14 cellular contexts compared by ENCODE assay signal in the genomic region with DNA sequence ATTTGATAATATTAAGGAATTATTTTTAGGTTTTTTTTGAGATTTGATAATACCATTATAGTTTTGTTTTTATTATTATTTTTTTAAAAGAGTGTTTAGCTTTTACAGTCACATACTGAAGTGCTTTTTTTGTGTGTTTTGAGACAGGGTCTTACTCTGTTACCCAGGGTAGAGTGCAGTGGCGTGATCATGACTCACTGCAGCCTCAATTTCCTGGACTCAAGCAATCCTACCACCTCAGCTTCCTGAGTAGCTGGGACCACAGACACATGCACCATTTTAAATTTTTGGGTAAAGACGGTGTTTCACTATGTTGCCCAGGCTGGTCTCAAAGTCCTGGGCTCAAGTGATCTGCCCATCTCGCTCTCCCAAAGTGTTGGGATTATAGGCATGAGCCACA.
A peak's percentile ranks its signal among the peaks of the same experiment; 100 is the strongest.
DNase-seq lines count a peak whose midpoint lies in the region; ATAC-seq and TF ChIP-seq lines count a peak whose summit lies in the region.
"Had no signal": no experiment of that assay in that cellular context is flagged by ENCODE, and none has a peak within 500 bp of the region (broad histone marks: within the 10 kb centered on the region; RNA-seq: fewer than 3 reads in every experiment).

No MANE protein-coding gene starts in this region.

- 0 out of 20 replicates have a peak overlapping the region, but pooled peaks of 2 of the 10 experiments have one; percentile 11 to 41 for H3K4me3 ChIP-seq in BLaER1 treated with 17β-estradiol and CSF1 and Interleukin-3, amounts not matched to agents 10 nM and 100 nM
- H3K4me3 ChIP-seq: cardiac muscle cell, right atrium auricular region had no signal

- H3K36me3 Mint-ChIP-seq in activated T-cell treated with anti-CD3 and anti-CD28 coated beads, Interleukin-2, amount 50 U/mL, for 72 hours (ENCODE audit: insufficient read depth in 2 of 2) = peaks cover 13 to 15% of the 10 kb centered on the region in 2 donors

- peaks cover 0 to 38% (median 17%) of the 10 kb centered on the region in 11 experiments; a peak in 17 of 22 replicates for H3K36me3 ChIP-seq in BLaER1 treated with 17β-estradiol and CSF1 and Interleukin-3, amounts not matched to agents 10 nM and 100 nM
- H3K36me3 ChIP-seq in KOPT-K1 (ENCODE audit: insufficient read depth, low read length) = no peaks in the 10 kb centered on the region
- H3K36me3 ChIP-seq: cardiac muscle cell, right atrium auricular region had no signal

- no peak overlapping the region for H3K27ac Mint-ChIP-seq in activated T-cell treated with anti-CD3 and anti-CD28 coated beads, Interleukin-2, amount 50 U/mL, for 72 hours
- H3K27ac Mint-ChIP-seq: stimulated activated memory B cell treated with anti-CD40 and anti-IgM and Interleukin-4, amounts not matched to agents 10 μg/mL and 1 μg/mL and 100 μg/mL, for 72 hours had no signal

- CTCF ChIA-PET in RWPE1 (lab: Yijun Ruan, JAX) = no interaction called here

- H3K9me3 Mint-ChIP-seq in activated T-cell treated with anti-CD3 and anti-CD28 coated beads, Interleukin-2, amount 50 U/mL, for 72 hours = peaks cover 0 to 1% of the 10 kb centered on the region in 2 donors

- no peaks in the 10 kb centered on the region for H3K27me3 ChIP-seq in BLaER1 treated with 17β-estradiol and CSF1 and Interleukin-3, amounts not matched to agents 10 nM and 100 nM
- H3K27me3 ChIP-seq: cardiac muscle cell, foreskin keratinocyte, right atrium auricular region had no signal

- H3K4me2 ChIP-seq in BLaER1 treated with 17β-estradiol and CSF1 and Interleukin-3, amounts not matched to agents 10 nM and 100 nM = peak overlapping the region; percentile 39 to 88 (median 72)

- TF ChIP-seq CTCF in RWPE1 (conservative IDR thresholded peaks at IDR 0.05; ENCODE audit: low read depth) = no peak

- peak; percentile 78 to 83 for ATAC-seq in activated T-cell treated with anti-CD3 and anti-CD28 coated beads, Interleukin-2, amount 50 U/mL, for 72 hours (replicated peaks in 1 of 2)
- no peak for ATAC-seq in GM21447 (IDR thresholded peaks at IDR 0.05; ENCODE audit: unreplicated experiment)
- no peak for ATAC-seq in GM18873 (IDR thresholded peaks at IDR 0.05; ENCODE audit: low FRiP score, unreplicated experiment)
- ATAC-seq: foreskin keratinocyte; stimulated activated memory B cell treated with anti-CD40 and anti-IgM and Interleukin-4, amounts not matched to agents 10 μg/mL and 1 μg/mL and 100 μg/mL, for 72 hours had no signal

- H3K4me1 Mint-ChIP-seq in activated T-cell treated with anti-CD3 and anti-CD28 coated beads, Interleukin-2, amount 50 U/mL, for 72 hours (ENCODE audit: low read depth) = peaks cover 43% of the 10 kb centered on the region

- H3K4me3 Mint-ChIP-seq in activated T-cell treated with anti-CD3 and anti-CD28 coated beads, Interleukin-2, amount 50 U/mL, for 72 hours = peak overlapping the region; percentile 24 to 56
- H3K4me3 Mint-ChIP-seq: stimulated activated memory B cell treated with anti-CD40 and anti-IgM and Interleukin-4, amounts not matched to agents 10 μg/mL and 1 μg/mL and 100 μg/mL, for 72 hours had no signal

- H3K27me3 Mint-ChIP-seq in activated T-cell treated with anti-CD3 and anti-CD28 coated beads, Interleukin-2, amount 50 U/mL, for 72 hours (ENCODE audit: low read depth) = no peaks in the 10 kb centered on the region
- H3K27me3 Mint-ChIP-seq: stimulated activated memory B cell treated with anti-CD40 and anti-IgM and Interleukin-4, amounts not matched to agents 10 μg/mL and 1 μg/mL and 100 μg/mL, for 72 hours had no signal

- no peaks in the 10 kb centered on the region; a peak in 1 of 22 replicates for H4K20me1 ChIP-seq in BLaER1 treated with 17β-estradiol and CSF1 and Interleukin-3, amounts not matched to agents 10 nM and 100 nM

- POLR2A ChIA-PET in RWPE1 (lab: Yijun Ruan, JAX; ENCODE audit: low non-redundant PET) = no interaction called here

- peak overlapping the region in 10 of 11 experiments; percentile 23 to 72 (median 60); a peak in 19 of 22 replicates for H3K27ac ChIP-seq in BLaER1 treated with 17β-estradiol and CSF1 and Interleukin-3, amounts not matched to agents 10 nM and 100 nM
- H3K27ac ChIP-seq in KOPT-K1 (ENCODE audit: low read depth, low read length, poor library complexity, severe bottlenecking) (peak overlapping the region; percentile 55), RWPE1 (no peak overlapping the region)
- H3K27ac ChIP-seq: cardiac muscle cell, foreskin keratinocyte, right atrium auricular region had no signal

- peaks cover 10 to 70% (median 23%) of the 10 kb centered on the region in 10 experiments for H3K4me1 ChIP-seq in BLaER1 treated with 17β-estradiol and CSF1 and Interleukin-3, amounts not matched to agents 10 nM and 100 nM
- H3K4me1 ChIP-seq: foreskin keratinocyte, right atrium auricular region had no signal

- peak; percentile 36 to 51 for DNase-seq in activated T-cell treated with anti-CD3 and anti-CD28 coated beads, Interleukin-2, amount 50 U/mL, for 72 hours
- DNase-seq in foreskin melanocyte = peak; percentile 40
- no peak for DNase-seq in NCI-H2196 treated with DMSO at 0.1 percent for 48 hours (lab: John Stamatoyannopoulos, UW; ENCODE audit: unreplicated experiment)
- no peak for DNase-seq in RWPE1 (ENCODE audit: low spot score)
- DNase-seq: COR-L47, foreskin keratinocyte, mammary epithelial cell had no signal

- H3K9me3 ChIP-seq in BLaER1 treated with 17β-estradiol and CSF1 and Interleukin-3, amounts not matched to agents 10 nM and 100 nM (replicated peaks in 1 of 11) = peaks cover 0 to 16% (median 8%) of the 10 kb centered on the region in 11 experiments; a peak in 12 of 22 replicates
- no peaks in the 10 kb centered on the region for H3K9me3 ChIP-seq in KOPT-K1 (ENCODE audit: insufficient read depth, low read length, poor library complexity, severe bottlenecking)
- H3K9me3 ChIP-seq: right atrium auricular region had no signal

- peak overlapping the region in 2 of 11 experiments; percentile 1 to 8; a peak in 2 of 22 replicates for H3K9ac ChIP-seq in BLaER1 treated with 17β-estradiol and CSF1 and Interleukin-3, amounts not matched to agents 10 nM and 100 nM

Comparison
In these comparisons a context has a peak if more than half of its experiments do, and no peak if none do; other contexts are left out.
1. ATAC-seq: peak in activated T-cell treated with anti-CD3 and anti-CD28 coated beads, Interleukin-2, amount 50 U/mL, for 72 hours (2 of 2); none in GM21447 (single experiment) and GM18873 (single experiment).
2. DNase-seq: peak in activated T-cell treated with anti-CD3 and anti-CD28 coated beads, Interleukin-2, amount 50 U/mL, for 72 hours (2 of 2) and foreskin melanocyte (single experiment); none in NCI-H2196 treated with DMSO at 0.1 percent for 48 hours (single experiment) and RWPE1 (single experiment).